Comparison of ENCODE assay signal across 16 cellular contexts in genomic region chr1:157932082-157932481, GRCh38.
A peak's percentile ranks its signal among the peaks of the same experiment; 100 is the strongest.
DNase-seq lines count a peak whose midpoint lies in the region; ATAC-seq and TF ChIP-seq lines count a peak whose summit lies in the region.
"Had no signal": no experiment of that assay in that cellular context is flagged by ENCODE, and none has a peak within 500 bp of the region (broad histone marks: within the 10 kb centered on the region; RNA-seq: fewer than 3 reads in every experiment).

No MANE protein-coding gene starts in this region.

- no peaks in the 10 kb centered on the region for H3K36me3 ChIP-seq in uterus

- intact Hi-C loops in uterus (cut with DNase I; ENCODE audit: low total_unique reads) = no loop called here

- no peak for ATAC-seq in HG03520 (IDR thresholded peaks at IDR 0.05; ENCODE audit: unreplicated experiment)
- ATAC-seq: activated CD8-positive, alpha-beta T cell treated with anti-CD3 and anti-CD28 coated beads, Interleukin-2, amount 10 ng/mL, durations not matched to agents 7 days and 5 days; stimulated activated effector memory CD8-positive, alpha-beta T cell treated with anti-CD3 and anti-CD28 coated beads, Interleukin-12 subunit alpha, Interleukin-12 subunit beta, amount 100 ng/mL, for 72 hours had no signal

- no peaks in the 10 kb centered on the region for H3K9me3 ChIP-seq in uterus

- no peaks in the 10 kb centered on the region for H3K4me1 ChIP-seq in uterus

- no peak for TF ChIP-seq CTCF in HL-60 (IDR thresholded peaks at IDR 0.05; ENCODE audit: insufficient read depth, low read length)
- TF ChIP-seq CTCF in fibroblast of pulmonary artery (IDR thresholded peaks at IDR 0.05; ENCODE audit: low read length, missing control alignments) = no peak
- no peak for TF ChIP-seq CTCF in uterus (IDR thresholded peaks at IDR 0.05)

- H3K27ac ChIP-seq in HL-60 (replicated peaks) = no peak overlapping the region
- H3K27ac ChIP-seq in uterus = no peak overlapping the region

- DNase-seq in AG08395 (ENCODE audit: low spot score) (peak; percentile 22), HL-60 (ENCODE audit: low read depth in 1 of 2, low spot score in 1 of 2) (peak; percentile 31 to 56), RKO (ENCODE audit: low spot score) (peak; percentile 58), fibroblast of pulmonary artery (ENCODE audit: low read depth) (peak; percentile 54), DMS 273 treated with DMSO at 0.1 percent for 48 hours (lab: John Stamatoyannopoulos, UW) (no peak), hippocampal formation (lab: John Stamatoyannopoulos, UW) (no peak), uterus (no peak)
- DNase-seq: activated CD8-positive, alpha-beta T cell treated with anti-CD3 and anti-CD28 coated beads, Interleukin-2, amount 10 ng/mL, durations not matched to agents 7 days and 5 days; activated effector memory CD4-positive, alpha-beta T cell treated with anti-CD3 and anti-CD28 coated beads, Interleukin-2, amount 50 U/mL, for 16 hours; caudate nucleus; GDM1; NCI-H226; RPMI8226; stimulated activated CD4-positive, alpha-beta T cell treated with anti-CD3 and anti-CD28 coated beads, Interleukin-1b, Interleukin-23, amount 100 ng/mL, for 48 hours had no signal

- H3K27me3 ChIP-seq in HL-60 (ENCODE audit: insufficient read depth, poor library complexity, severe bottlenecking) (no peaks in the 10 kb centered on the region), uterus (no peaks in the 10 kb centered on the region)

- no peak for TF ChIP-seq POLR2A in uterus (IDR thresholded peaks at IDR 0.05)

- H3K4me3 ChIP-seq in HL-60 (replicated peaks; ENCODE audit: insufficient read depth, low read length) (no peak overlapping the region), fibroblast of pulmonary artery (replicated peaks; ENCODE audit: low read depth, low read length) (no peak overlapping the region), uterus (no peak overlapping the region)

Comparison
In these comparisons a context has a peak if more than half of its experiments do, and no peak if none do; other contexts are left out.
1. DNase-seq: peak in AG08395 (single experiment), HL-60 (2 of 2), RKO (single experiment) and fibroblast of pulmonary artery (single experiment); none in DMS 273 treated with DMSO at 0.1 percent for 48 hours (single experiment), hippocampal formation (0 of 2) and uterus (0 of 2).